In genomic region chr16:55257971-55258613, GRCh38 we compare ENCODE assay signal across 1 cellular context.
TF ChIP-seq lines count a peak whose summit lies in the region.

No MANE protein-coding gene starts in this region.

TF ChIP-seq in GM23338, 12 proteins besides CTCF, POLR2A, EP300 and RAD21 (continued from another document):
- TF ChIP-seq ZNF462 (CRISPR knock-in tag; IDR thresholded peaks at IDR 0.05) = no peak
- TF ChIP-seq NANOG (IDR thresholded peaks at IDR 0.05; ENCODE audit: borderline replicate concordance) = no peak
- TF ChIP-seq POLR2AphosphoS5 (IDR thresholded peaks at IDR 0.05; ENCODE audit: low read depth) = no peak
- TF ChIP-seq STAT1 (IDR thresholded peaks at IDR 0.05; ENCODE audit: unreplicated experiment) = no peak
- no peak for TF ChIP-seq ZNF331 (CRISPR knock-in tag; IDR thresholded peaks at IDR 0.05; ENCODE audit: low read depth)
